Comparison of ENCODE assay signal across 24 cellular contexts in genomic region chr6:142753196-142753595, GRCh38.
"Had no signal": no experiment of that assay in that cellular context is flagged by ENCODE, and none has a peak within 500 bp of the region (broad histone marks: within the 10 kb centered on the region; RNA-seq: fewer than 3 reads in every experiment).

No MANE protein-coding gene starts in this region.

- H3K27me3 ChIP-seq: esophagus squamous epithelium, left lung, sigmoid colon, tibial nerve had no signal

- H3K79me2 ChIP-seq: parathyroid adenoma had no signal

- H3K9ac ChIP-seq: parathyroid adenoma had no signal

- H3K9me3 ChIP-seq: esophagus squamous epithelium, left lung, lower lobe of right lung, mucosa of descending colon, psoas muscle, sigmoid colon, tibial nerve had no signal

- DNase-seq: activated B cell treated with CpG ODN at 0.5 μM for 24 hours; activated CD4-positive, alpha-beta memory T cell treated with anti-CD3 and anti-CD28 coated beads for 36 hours; activated CD4-positive, alpha-beta T cell treated with anti-CD3 and anti-CD28 coated beads for 4 hours; activated CD8-positive, alpha-beta memory T cell treated with anti-CD3 and anti-CD28 coated beads, Interleukin-2, amount 50 U/mL, for 4 hours; activated T-cell treated with anti-CD3 and anti-CD28 coated beads, Interleukin-2, amount 50 U/mL, for 1 hour; dermis blood vessel endothelial cell; effector CD8-positive, alpha-beta T cell; esophagus squamous epithelium; foreskin melanocyte; left lung; lower lobe of right lung; mucosa of descending colon; nucleus accumbens; psoas muscle; sigmoid colon; small intestine; stimulated activated CD4-positive, alpha-beta T cell treated with anti-CD3 and anti-CD28 coated beads, Interleukin-4, amount 100 ng/mL, for 24 hours; T-helper 2 cell had no signal

- H3K9me3 Mint-ChIP-seq: activated B cell treated with CpG ODN at 0.5 μM for 24 hours; activated CD4-positive, alpha-beta memory T cell treated with anti-CD3 and anti-CD28 coated beads for 36 hours; activated T-helper 2 cell treated with anti-CD3 and anti-CD28 coated beads, Interferon-gamma antibody, Interleukin-2, Interleukin-4, amounts not matched to agents 10 μg/mL and 5 μg/mL and 100 μg/mL, durations not matched to agents 14 hours and 24 hours and 36 hours; stimulated activated memory B cell treated with anti-CD40 and anti-IgM and Interleukin-4, amounts not matched to agents 10 μg/mL and 1 μg/mL and 100 μg/mL, for 72 hours had no signal

- H3K27me3 Mint-ChIP-seq: activated B cell treated with CpG ODN at 0.5 μM for 24 hours; activated CD4-positive, alpha-beta memory T cell treated with anti-CD3 and anti-CD28 coated beads for 36 hours; stimulated activated memory B cell treated with anti-CD40 and anti-IgM and Interleukin-4, amounts not matched to agents 10 μg/mL and 1 μg/mL and 100 μg/mL, for 72 hours had no signal

- H3K4me3 Mint-ChIP-seq: activated B cell treated with CpG ODN at 0.5 μM for 24 hours; activated CD4-positive, alpha-beta memory T cell treated with anti-CD3 and anti-CD28 coated beads for 36 hours; stimulated activated memory B cell treated with anti-CD40 and anti-IgM and Interleukin-4, amounts not matched to agents 10 μg/mL and 1 μg/mL and 100 μg/mL, for 72 hours had no signal

- ATAC-seq: left lung; lower lobe of right lung; mucosa of descending colon; psoas muscle; SK-N-SH treated with all-trans-retinoic acid at 6 μM for 48 hours; stimulated activated memory B cell treated with anti-CD40 and anti-IgM and Interleukin-4, amounts not matched to agents 10 μg/mL and 1 μg/mL and 100 μg/mL, for 72 hours had no signal

- H3K27ac ChIP-seq: epithelial cell of prostate, esophagus squamous epithelium, left lung, lower lobe of right lung, parathyroid adenoma, psoas muscle, sigmoid colon, tibial nerve had no signal

- H2AFZ ChIP-seq: parathyroid adenoma had no signal

- H3K4me3 ChIP-seq: esophagus squamous epithelium, left lung, lower lobe of right lung, mucosa of descending colon, psoas muscle, sigmoid colon, tibial nerve had no signal

- H3K27ac Mint-ChIP-seq: activated B cell treated with CpG ODN at 0.5 μM for 24 hours; activated CD4-positive, alpha-beta memory T cell treated with anti-CD3 and anti-CD28 coated beads for 36 hours; activated T-helper 2 cell treated with anti-CD3 and anti-CD28 coated beads, Interferon-gamma antibody, Interleukin-2, Interleukin-4, amounts not matched to agents 10 μg/mL and 5 μg/mL and 100 μg/mL, durations not matched to agents 14 hours and 24 hours and 36 hours; stimulated activated memory B cell treated with anti-CD40 and anti-IgM and Interleukin-4, amounts not matched to agents 10 μg/mL and 1 μg/mL and 100 μg/mL, for 72 hours had no signal

- H3K4me1 ChIP-seq: esophagus squamous epithelium, left lung, lower lobe of right lung, parathyroid adenoma, psoas muscle, sigmoid colon, tibial nerve had no signal
